ENCODE assay signal across 1 cellular context in the genomic region with DNA sequence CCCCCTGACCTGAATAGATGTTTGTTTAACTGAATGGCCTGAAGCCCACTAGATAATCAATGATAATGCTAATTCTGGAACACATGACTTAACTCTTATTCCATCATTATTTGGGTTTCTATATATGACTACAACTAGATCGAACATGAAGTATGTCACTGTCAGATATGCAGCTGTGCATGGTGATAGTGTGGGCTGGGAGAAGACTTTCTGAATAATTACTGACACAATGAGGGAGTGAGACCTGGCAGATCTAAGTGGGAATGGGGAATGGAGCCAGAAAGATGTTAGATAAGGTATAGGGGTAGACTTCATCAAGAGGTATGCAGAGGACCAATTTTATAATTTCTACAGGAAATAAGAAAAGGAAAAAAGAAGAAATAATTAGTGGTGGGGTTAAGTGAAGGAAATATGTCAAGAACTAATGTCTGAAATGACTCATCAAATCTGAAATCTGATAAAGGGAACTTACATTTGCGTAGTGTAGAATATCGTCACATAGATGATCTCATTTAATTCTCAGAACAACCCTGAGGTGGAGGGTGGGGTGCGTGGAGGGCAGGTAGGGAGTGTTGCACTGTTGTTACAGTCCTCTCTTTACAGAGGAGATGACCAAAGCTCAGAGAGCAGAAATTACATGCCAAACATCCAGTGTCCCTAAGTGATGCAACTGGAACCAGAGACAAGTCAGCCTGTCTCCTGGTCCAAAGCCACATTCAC.
TF ChIP-seq lines count a peak whose summit lies in the region.

No MANE protein-coding gene starts in this region.

TF ChIP-seq in GM12878, 131 proteins besides CTCF, POLR2A, EP300 and RAD21 (continued from another document and continues in another):
- TF ChIP-seq, protein P1, sequence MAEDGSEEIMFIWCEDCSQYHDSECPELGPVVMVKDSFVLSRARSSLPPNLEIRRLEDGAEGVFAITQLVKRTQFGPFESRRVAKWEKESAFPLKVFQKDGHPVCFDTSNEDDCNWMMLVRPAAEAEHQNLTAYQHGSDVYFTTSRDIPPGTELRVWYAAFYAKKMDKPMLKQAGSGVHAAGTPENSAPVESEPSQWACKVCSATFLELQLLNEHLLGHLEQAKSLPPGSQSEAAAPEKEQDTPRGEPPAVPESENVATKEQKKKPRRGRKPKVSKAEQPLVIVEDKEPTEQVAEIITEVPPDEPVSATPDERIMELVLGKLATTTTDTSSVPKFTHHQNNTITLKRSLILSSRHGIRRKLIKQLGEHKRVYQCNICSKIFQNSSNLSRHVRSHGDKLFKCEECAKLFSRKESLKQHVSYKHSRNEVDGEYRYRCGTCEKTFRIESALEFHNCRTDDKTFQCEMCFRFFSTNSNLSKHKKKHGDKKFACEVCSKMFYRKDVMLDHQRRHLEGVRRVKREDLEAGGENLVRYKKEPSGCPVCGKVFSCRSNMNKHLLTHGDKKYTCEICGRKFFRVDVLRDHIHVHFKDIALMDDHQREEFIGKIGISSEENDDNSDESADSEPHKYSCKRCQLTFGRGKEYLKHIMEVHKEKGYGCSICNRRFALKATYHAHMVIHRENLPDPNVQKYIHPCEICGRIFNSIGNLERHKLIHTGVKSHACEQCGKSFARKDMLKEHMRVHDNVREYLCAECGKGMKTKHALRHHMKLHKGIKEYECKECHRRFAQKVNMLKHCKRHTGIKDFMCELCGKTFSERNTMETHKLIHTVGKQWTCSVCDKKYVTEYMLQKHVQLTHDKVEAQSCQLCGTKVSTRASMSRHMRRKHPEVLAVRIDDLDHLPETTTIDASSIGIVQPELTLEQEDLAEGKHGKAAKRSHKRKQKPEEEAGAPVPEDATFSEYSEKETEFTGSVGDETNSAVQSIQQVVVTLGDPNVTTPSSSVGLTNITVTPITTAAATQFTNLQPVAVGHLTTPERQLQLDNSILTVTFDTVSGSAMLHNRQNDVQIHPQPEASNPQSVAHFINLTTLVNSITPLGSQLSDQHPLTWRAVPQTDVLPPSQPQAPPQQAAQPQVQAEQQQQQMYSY (CRISPR knock-in tag; IDR thresholded peaks at IDR 0.05), result no peak
- TF ChIP-seq, protein P2, sequence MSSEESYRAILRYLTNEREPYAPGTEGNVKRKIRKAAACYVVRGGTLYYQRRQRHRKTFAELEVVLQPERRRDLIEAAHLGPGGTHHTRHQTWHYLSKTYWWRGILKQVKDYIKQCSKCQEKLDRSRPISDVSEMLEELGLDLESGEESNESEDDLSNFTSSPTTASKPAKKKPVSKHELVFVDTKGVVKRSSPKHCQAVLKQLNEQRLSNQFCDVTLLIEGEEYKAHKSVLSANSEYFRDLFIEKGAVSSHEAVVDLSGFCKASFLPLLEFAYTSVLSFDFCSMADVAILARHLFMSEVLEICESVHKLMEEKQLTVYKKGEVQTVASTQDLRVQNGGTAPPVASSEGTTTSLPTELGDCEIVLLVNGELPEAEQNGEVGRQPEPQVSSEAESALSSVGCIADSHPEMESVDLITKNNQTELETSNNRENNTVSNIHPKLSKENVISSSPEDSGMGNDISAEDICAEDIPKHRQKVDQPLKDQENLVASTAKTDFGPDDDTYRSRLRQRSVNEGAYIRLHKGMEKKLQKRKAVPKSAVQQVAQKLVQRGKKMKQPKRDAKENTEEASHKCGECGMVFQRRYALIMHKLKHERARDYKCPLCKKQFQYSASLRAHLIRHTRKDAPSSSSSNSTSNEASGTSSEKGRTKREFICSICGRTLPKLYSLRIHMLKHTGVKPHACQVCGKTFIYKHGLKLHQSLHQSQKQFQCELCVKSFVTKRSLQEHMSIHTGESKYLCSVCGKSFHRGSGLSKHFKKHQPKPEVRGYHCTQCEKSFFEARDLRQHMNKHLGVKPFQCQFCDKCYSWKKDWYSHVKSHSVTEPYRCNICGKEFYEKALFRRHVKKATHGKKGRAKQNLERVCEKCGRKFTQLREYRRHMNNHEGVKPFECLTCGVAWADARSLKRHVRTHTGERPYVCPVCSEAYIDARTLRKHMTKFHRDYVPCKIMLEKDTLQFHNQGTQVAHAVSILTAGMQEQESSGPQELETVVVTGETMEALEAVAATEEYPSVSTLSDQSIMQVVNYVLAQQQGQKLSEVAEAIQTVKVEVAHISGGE (CRISPR knock-in tag; IDR thresholded peaks at IDR 0.05), result no peak
- TF ChIP-seq SUPT20H (IDR thresholded peaks at IDR 0.05; ENCODE audit: borderline replicate concordance, control insufficient read depth, low read depth, low read length) (no peak), SP1 (IDR thresholded peaks at IDR 0.05; ENCODE audit: low read depth, low read length) (no peak), PAX5 (IDR thresholded peaks at IDR 0.05; ENCODE audit: borderline replicate concordance, low read depth, low read length) (no peak), NFYA (IDR thresholded peaks at IDR 0.05; ENCODE audit: borderline replicate concordance, low read depth, low read length) (no peak), EGR1 (IDR thresholded peaks at IDR 0.05; ENCODE audit: borderline replicate concordance in 1 of 2, low read depth in 2 of 2, low read length in 2 of 2) (no peak), NR2C1 (IDR thresholded peaks at IDR 0.05) (no peak), HDAC2 (IDR thresholded peaks at IDR 0.05) (no peak), NFIC (IDR thresholded peaks at IDR 0.05; ENCODE audit: low read depth, low read length) (peak; percentile 71; the same call in 1 of the 2 replicates), CEBPB (IDR thresholded peaks at IDR 0.05; ENCODE audit: borderline replicate concordance in 1 of 2, low read depth in 2 of 2, low read length in 2 of 2) (no peak), STAT3 (IDR thresholded peaks at IDR 0.05; ENCODE audit: low read depth, low read length) (no peak), ZNF384 (IDR thresholded peaks at IDR 0.05; ENCODE audit: borderline replicate concordance, low read depth, low read length) (no peak), NR2F1 (conservative IDR thresholded peaks at IDR 0.05) (0 out of 2 replicates have a peak, but pooled peaks have one; percentile 40), DPF2 (IDR thresholded peaks at IDR 0.05) (peak; percentile 70), ETV6 (conservative IDR thresholded peaks at IDR 0.05 in 1 of 2, IDR thresholded peaks at IDR 0.05 in 1 of 2; ENCODE audit: borderline replicate concordance in 1 of 2, low read depth in 1 of 2) (peak in 1 of 2 experiments; percentile 93; a peak in 2 of 4 replicates), BACH1 (IDR thresholded peaks at IDR 0.05; ENCODE audit: borderline replicate concordance) (no peak), KLF5 (IDR thresholded peaks at IDR 0.05; ENCODE audit: partially characterized antibody) (no peak), GATAD2B (conservative IDR thresholded peaks at IDR 0.05; ENCODE audit: low read depth) (no peak), RUNX3 (IDR thresholded peaks at IDR 0.05; ENCODE audit: low read length) (peak; percentile 32; the same call in 1 of the 2 replicates), SMAD1 (IDR thresholded peaks at IDR 0.05; ENCODE audit: low read depth, partially characterized antibody) (no peak), SIX5 (IDR thresholded peaks at IDR 0.05; ENCODE audit: low read depth, low read length, severe bottlenecking) (no peak), ZSCAN29 (IDR thresholded peaks at IDR 0.05) (no peak), FOXK2 (IDR thresholded peaks at IDR 0.05) (no peak), FOXM1 (IDR thresholded peaks at IDR 0.05; ENCODE audit: low read depth, low read length) (0 out of 2 replicates have a peak, but pooled peaks have one; percentile 38), SMARCA5 (IDR thresholded peaks at IDR 0.05) (no peak), RAD51 (IDR thresholded peaks at IDR 0.05) (no peak), MYB (IDR thresholded peaks at IDR 0.05; ENCODE audit: borderline replicate concordance, low read depth, low read length) (no peak), FOS (IDR thresholded peaks at IDR 0.05; ENCODE audit: borderline replicate concordance, extremely low read depth, insufficient read length) (no peak), JUNB (IDR thresholded peaks at IDR 0.05) (peak; percentile 92), MYC (IDR thresholded peaks at IDR 0.05; ENCODE audit: insufficient read depth, insufficient read length, insufficient replicate concordance, low read length, severe bottlenecking) (no peak), RBBP5 (conservative IDR thresholded peaks at IDR 0.05) (no peak), NBN (IDR thresholded peaks at IDR 0.05) (0 out of 2 replicates have a peak, but pooled peaks have one; percentile 25), CREB1 (IDR thresholded peaks at IDR 0.05; ENCODE audit: low read depth) (peak; percentile 88), BMI1 (IDR thresholded peaks at IDR 0.05; ENCODE audit: borderline replicate concordance) (0 out of 2 replicates have a peak, but pooled peaks have one; percentile 37), ZNF217 (IDR thresholded peaks at IDR 0.05) (no peak), ATF7 (IDR thresholded peaks at IDR 0.05; ENCODE audit: low read depth) (peak; percentile 93), ZBED1 (IDR thresholded peaks at IDR 0.05; ENCODE audit: borderline replicate concordance) (peak; percentile 29; the same call in 1 of the 2 replicates), SREBF2 (IDR thresholded peaks at IDR 0.05; ENCODE audit: low read length) (no peak), RCOR1 (conservative IDR thresholded peaks at IDR 0.05; ENCODE audit: low read depth, low read length) (no peak), NRF1 (conservative IDR thresholded peaks at IDR 0.05; ENCODE audit: low read depth, low read length) (no peak)
- TF ChIP-seq, protein P3, sequence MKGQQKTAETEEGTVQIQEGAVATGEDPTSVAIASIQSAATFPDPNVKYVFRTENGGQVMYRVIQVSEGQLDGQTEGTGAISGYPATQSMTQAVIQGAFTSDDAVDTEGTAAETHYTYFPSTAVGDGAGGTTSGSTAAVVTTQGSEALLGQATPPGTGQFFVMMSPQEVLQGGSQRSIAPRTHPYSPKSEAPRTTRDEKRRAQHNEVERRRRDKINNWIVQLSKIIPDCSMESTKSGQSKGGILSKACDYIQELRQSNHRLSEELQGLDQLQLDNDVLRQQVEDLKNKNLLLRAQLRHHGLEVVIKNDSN (IDR thresholded peaks at IDR 0.05; ENCODE audit: borderline replicate concordance, extremely low read length, insufficient read depth, low read depth, low read length), result no peak
- TF ChIP-seq, protein P4, sequence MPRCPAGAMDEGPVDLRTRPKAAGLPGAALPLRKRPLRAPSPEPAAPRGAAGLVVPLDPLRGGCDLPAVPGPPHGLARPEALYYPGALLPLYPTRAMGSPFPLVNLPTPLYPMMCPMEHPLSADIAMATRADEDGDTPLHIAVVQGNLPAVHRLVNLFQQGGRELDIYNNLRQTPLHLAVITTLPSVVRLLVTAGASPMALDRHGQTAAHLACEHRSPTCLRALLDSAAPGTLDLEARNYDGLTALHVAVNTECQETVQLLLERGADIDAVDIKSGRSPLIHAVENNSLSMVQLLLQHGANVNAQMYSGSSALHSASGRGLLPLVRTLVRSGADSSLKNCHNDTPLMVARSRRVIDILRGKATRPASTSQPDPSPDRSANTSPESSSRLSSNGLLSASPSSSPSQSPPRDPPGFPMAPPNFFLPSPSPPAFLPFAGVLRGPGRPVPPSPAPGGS (IDR thresholded peaks at IDR 0.05; ENCODE audit: borderline replicate concordance, insufficient read depth, low read depth, low read length, poor library complexity, severe bottlenecking), result no peak
- TF ChIP-seq, protein P5, sequence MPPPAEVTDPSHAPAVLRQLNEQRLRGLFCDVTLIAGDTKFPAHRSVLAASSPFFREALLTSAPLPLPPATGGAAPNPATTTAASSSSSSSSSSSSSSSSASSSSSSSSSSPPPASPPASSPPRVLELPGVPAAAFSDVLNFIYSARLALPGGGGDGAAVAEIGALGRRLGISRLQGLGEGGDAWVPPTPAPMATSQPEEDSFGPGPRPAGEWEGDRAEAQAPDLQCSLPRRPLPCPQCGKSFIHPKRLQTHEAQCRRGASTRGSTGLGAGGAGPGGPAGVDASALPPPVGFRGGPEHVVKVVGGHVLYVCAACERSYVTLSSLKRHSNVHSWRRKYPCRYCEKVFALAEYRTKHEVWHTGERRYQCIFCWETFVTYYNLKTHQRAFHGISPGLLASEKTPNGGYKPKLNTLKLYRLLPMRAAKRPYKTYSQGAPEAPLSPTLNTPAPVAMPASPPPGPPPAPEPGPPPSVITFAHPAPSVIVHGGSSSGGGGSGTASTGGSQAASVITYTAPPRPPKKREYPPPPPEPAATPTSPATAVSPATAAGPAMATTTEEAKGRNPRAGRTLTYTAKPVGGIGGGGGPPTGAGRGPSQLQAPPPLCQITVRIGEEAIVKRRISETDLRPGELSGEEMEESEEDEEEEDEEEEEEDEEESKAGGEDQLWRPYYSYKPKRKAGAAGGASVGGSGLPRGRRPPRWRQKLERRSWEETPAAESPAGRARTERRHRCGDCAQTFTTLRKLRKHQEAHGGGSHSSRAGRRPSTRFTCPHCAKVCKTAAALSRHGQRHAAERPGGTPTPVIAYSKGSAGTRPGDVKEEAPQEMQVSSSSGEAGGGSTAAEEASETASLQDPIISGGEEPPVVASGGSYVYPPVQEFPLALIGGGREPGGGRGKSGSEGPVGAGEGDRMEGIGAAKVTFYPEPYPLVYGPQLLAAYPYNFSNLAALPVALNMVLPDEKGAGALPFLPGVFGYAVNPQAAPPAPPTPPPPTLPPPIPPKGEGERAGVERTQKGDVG (CRISPR knock-in tag; IDR thresholded peaks at IDR 0.05), result no peak
- TF ChIP-seq, protein P6, sequence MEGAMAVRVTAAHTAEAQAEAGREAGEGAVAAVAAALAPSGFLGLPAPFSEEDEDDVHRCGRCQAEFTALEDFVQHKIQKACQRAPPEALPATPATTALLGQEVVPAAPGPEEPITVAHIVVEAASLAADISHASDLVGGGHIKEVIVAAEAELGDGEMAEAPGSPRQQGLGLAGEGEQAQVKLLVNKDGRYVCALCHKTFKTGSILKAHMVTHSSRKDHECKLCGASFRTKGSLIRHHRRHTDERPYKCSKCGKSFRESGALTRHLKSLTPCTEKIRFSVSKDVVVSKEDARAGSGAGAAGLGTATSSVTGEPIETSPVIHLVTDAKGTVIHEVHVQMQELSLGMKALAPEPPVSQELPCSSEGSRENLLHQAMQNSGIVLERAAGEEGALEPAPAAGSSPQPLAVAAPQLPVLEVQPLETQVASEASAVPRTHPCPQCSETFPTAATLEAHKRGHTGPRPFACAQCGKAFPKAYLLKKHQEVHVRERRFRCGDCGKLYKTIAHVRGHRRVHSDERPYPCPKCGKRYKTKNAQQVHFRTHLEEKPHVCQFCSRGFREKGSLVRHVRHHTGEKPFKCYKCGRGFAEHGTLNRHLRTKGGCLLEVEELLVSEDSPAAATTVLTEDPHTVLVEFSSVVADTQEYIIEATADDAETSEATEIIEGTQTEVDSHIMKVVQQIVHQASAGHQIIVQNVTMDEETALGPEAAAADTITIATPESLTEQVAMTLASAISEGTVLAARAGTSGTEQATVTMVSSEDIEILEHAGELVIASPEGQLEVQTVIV (IDR thresholded peaks at IDR 0.05; ENCODE audit: borderline replicate concordance, partially characterized antibody), result no peak
- TF ChIP-seq, protein P7, sequence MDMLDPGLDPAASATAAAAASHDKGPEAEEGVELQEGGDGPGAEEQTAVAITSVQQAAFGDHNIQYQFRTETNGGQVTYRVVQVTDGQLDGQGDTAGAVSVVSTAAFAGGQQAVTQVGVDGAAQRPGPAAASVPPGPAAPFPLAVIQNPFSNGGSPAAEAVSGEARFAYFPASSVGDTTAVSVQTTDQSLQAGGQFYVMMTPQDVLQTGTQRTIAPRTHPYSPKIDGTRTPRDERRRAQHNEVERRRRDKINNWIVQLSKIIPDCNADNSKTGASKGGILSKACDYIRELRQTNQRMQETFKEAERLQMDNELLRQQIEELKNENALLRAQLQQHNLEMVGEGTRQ (IDR thresholded peaks at IDR 0.05; ENCODE audit: borderline replicate concordance, low read depth, low read length), result no peak
